In genomic region chr15:78847387-78847786, GRCh38 we compare ENCODE assay signal across 8 cellular contexts. TPM values are rescaled to one million over a fixed set of nuclear protein-coding genes. Genes with fewer than 3 reads are reported as not detected.
DNase-seq lines count a peak whose midpoint lies in the region; ATAC-seq and TF ChIP-seq lines count a peak whose summit lies in the region.
"Not testable (repeated sequence)": the region's sequence is repeated elsewhere in the genome, so short reads cannot be mapped to it uniquely, and the experiment has no call there.
"Had no signal": no experiment of that assay in that cellular context is flagged by ENCODE, and none has a peak within 500 bp of the region (broad histone marks: within the 10 kb centered on the region; RNA-seq: fewer than 3 reads in every experiment).

No MANE protein-coding gene starts in this region.

- H3K4me3 ChIP-seq in neuronal stem cell (ENCODE audit: low read length in 2 of 2), result not testable (repeated sequence)
- peak overlapping the region in 1 of 2 donors; percentile 13 for H3K4me3 ChIP-seq in testis

- not testable (repeated sequence) for H2BK15ac ChIP-seq in H9 (ENCODE audit: low read depth, low read length); neuronal stem cell (ENCODE audit: low read length)

- TF ChIP-seq CTCF in H9 (conservative IDR thresholded peaks at IDR 0.05); WTC11 (IDR thresholded peaks at IDR 0.05); glutamatergic neuron (IDR thresholded peaks at IDR 0.05; ENCODE audit: partially characterized antibody, unreplicated experiment); nephron progenitor cell (IDR thresholded peaks at IDR 0.05); testis (IDR thresholded peaks at IDR 0.05): not testable (repeated sequence)

- DNase-seq in H9; WTC11 (ENCODE audit: low spot score); glutamatergic neuron; nephron progenitor cell; neuronal stem cell (ENCODE audit: low spot score): not testable (repeated sequence)
- peak; percentile 64 for DNase-seq in testis

- H3K18ac ChIP-seq in H9 (ENCODE audit: insufficient read length, low read depth, low read length); neuronal stem cell (ENCODE audit: low read length): not testable (repeated sequence)

- H2BK120ac ChIP-seq in H9 (ENCODE audit: low read depth, low read length, poor library complexity, severe bottlenecking); neuronal stem cell (ENCODE audit: low read depth, low read length): not testable (repeated sequence)

- not testable (repeated sequence) for H3T11ph ChIP-seq in H9 (ENCODE audit: low read length)

- not testable (repeated sequence) for H3K4me1 ChIP-seq in H9 (ENCODE audit: insufficient read depth, low read length); testis
- peaks cover 8 to 11% of the 10 kb centered on the region in 2 donors for H3K4me1 ChIP-seq in neuronal stem cell (ENCODE audit: control insufficient read depth in 2 of 2, insufficient read depth in 1 of 2, low read depth in 1 of 2, low read length in 2 of 2)

- H3K4me3 Mint-ChIP-seq in H9, result peak overlapping the region in 1 of 2 experiments; percentile 16; a peak in 1 of 5 replicates
- not testable (repeated sequence) for H3K4me3 Mint-ChIP-seq in WTC11; glutamatergic neuron (ENCODE audit: unreplicated experiment); nephron progenitor cell

- not testable (repeated sequence) for H3K27ac ChIP-seq in H9 (ENCODE audit: insufficient read length, low read depth, low read length); neuronal stem cell (replicated peaks; ENCODE audit: low read length)
- peak overlapping the region in 1 of 2 donors; percentile 24 for H3K27ac ChIP-seq in testis

- not testable (repeated sequence) for H3K23me2 ChIP-seq in H9 (ENCODE audit: insufficient read length, low read depth, low read length, poor library complexity, severe bottlenecking)

- not testable (repeated sequence) for H3K9me3 ChIP-seq in H9 (ENCODE audit: control insufficient read depth, low read depth, low read length); neuronal stem cell (replicated peaks in 1 of 2; ENCODE audit: control insufficient read depth in 2 of 2, insufficient read depth in 1 of 2, low read depth in 1 of 2, low read length in 2 of 2); testis

- not testable (repeated sequence) for ATAC-seq in WTC11

- H2BK20ac ChIP-seq in H9 (ENCODE audit: low read depth, low read length, poor library complexity, severe bottlenecking), result not testable (repeated sequence)

- H3K27ac Mint-ChIP-seq in H9, result peak overlapping the region in 2 of 3 experiments; percentile 55 to 57; a peak in 2 of 7 replicates
- peak overlapping the region; percentile 57; the same call in 1 of the 2 replicates for H3K27ac Mint-ChIP-seq in WTC11
- H3K27ac Mint-ChIP-seq in glutamatergic neuron (ENCODE audit: unreplicated experiment), result peak overlapping the region; percentile 33
- H3K27ac Mint-ChIP-seq in nephron progenitor cell, result peak overlapping the region; percentile 80

- H3K4me2 ChIP-seq in H9 (ENCODE audit: insufficient read depth, insufficient read length, low read length); neuronal stem cell (ENCODE audit: insufficient read depth, low read length, poor library complexity, severe bottlenecking): not testable (repeated sequence)

- H4K5ac ChIP-seq in H9 (ENCODE audit: insufficient read length, low read depth, low read length), result not testable (repeated sequence)

- not testable (repeated sequence) for H3K79me2 ChIP-seq in H9 (ENCODE audit: insufficient read depth, low read length)

- not testable (repeated sequence) for H3K14ac ChIP-seq in H9 (ENCODE audit: insufficient read depth, low read length); neuronal stem cell (ENCODE audit: low read length)

- WGBS in H9 (ENCODE audit: extremely low coverage, insufficient read length, low lambda C conversion rate), result no CpG with 5 or more reads among the region's 9 CpGs
- WGBS in neuronal stem cell (ENCODE audit: extremely low coverage in 2 of 2, insufficient read length in 2 of 2, insufficient replicate concordance in 1 of 2), 2 donors, result no CpG with 5 or more reads among the region's 9 CpGs
- 20 to 48% methylated on average over 9 of the region's 9 CpGs for WGBS in testis, 2 donors

- H2BK12ac ChIP-seq in H9 (ENCODE audit: insufficient read length, low read depth, low read length); neuronal stem cell (ENCODE audit: low read length): not testable (repeated sequence)

- not testable (repeated sequence) for H2BK5ac ChIP-seq in H9 (ENCODE audit: insufficient read length, low read length); neuronal stem cell (ENCODE audit: low read length)

- not testable (repeated sequence) for H3K9me3 Mint-ChIP-seq in H9; glutamatergic neuron (ENCODE audit: unreplicated experiment); nephron progenitor cell
- H3K9me3 Mint-ChIP-seq in WTC11, result peaks cover 14% of the 10 kb centered on the region

- intact Hi-C loops in testis (cut with DNase I; ENCODE audit: low total_unique reads), result not testable (repeated sequence)

- H3K23ac ChIP-seq in H9 (ENCODE audit: insufficient read length, low read depth, low read length); neuronal stem cell (ENCODE audit: low read depth, low read length, poor library complexity): not testable (repeated sequence)

- H3K79me1 ChIP-seq in H9 (ENCODE audit: insufficient read depth, low read depth, low read length, poor library complexity, severe bottlenecking); neuronal stem cell (ENCODE audit: low read depth, low read length): not testable (repeated sequence)

- H3K36me3 ChIP-seq in neuronal stem cell (replicated peaks in 1 of 2; ENCODE audit: control insufficient read depth in 2 of 2, insufficient read depth in 2 of 2, low read length in 2 of 2); testis (ENCODE audit: low read depth, missing control alignments): not testable (repeated sequence)

- not testable (repeated sequence) for H4K8ac ChIP-seq in H9 (replicated peaks; ENCODE audit: insufficient read length, low read depth, low read length); neuronal stem cell (ENCODE audit: low read depth, low read length)

- H2AK5ac ChIP-seq in H9 (ENCODE audit: insufficient read length, low read length); neuronal stem cell (ENCODE audit: low read depth, low read length): not testable (repeated sequence)

- CTCF ChIA-PET in WTC11 (lab: Charles Lee), result interaction anchor here (3.4 kb wide), 1 partner anchor 36 kb away, joined by 16 read pairs; the partner anchor contains the start of gene ADAMTS7

- POLR2A ChIA-PET in WTC11 (lab: Charles Lee), result not testable (repeated sequence)

- H4K91ac ChIP-seq in H9 (ENCODE audit: insufficient read length, low read depth, low read length); neuronal stem cell (ENCODE audit: low read depth, low read length, poor library complexity): not testable (repeated sequence)

- H3K56ac ChIP-seq in H9 (ENCODE audit: insufficient read length, low read depth, low read length), result not testable (repeated sequence)

- H3K36me3 Mint-ChIP-seq in H9 (ENCODE audit: insufficient read depth in 1 of 3, low read depth in 3 of 3); WTC11; glutamatergic neuron (ENCODE audit: unreplicated experiment); nephron progenitor cell (ENCODE audit: low read depth): not testable (repeated sequence)

- not testable (repeated sequence) for H3K27me3 ChIP-seq in H9 (ENCODE audit: insufficient read depth, low read length); neuronal stem cell (ENCODE audit: control insufficient read depth in 3 of 3, insufficient read depth in 3 of 3, low read depth in 1 of 3, low read length in 3 of 3); testis

- H3K9ac ChIP-seq in H9 (ENCODE audit: extremely low read depth, insufficient read length, low read length); neuronal stem cell (ENCODE audit: low read depth, low read length, poor library complexity): not testable (repeated sequence)

- not testable (repeated sequence) for H3K27me3 Mint-ChIP-seq in H9 (ENCODE audit: low read depth); WTC11 (ENCODE audit: low read depth); glutamatergic neuron (ENCODE audit: unreplicated experiment); nephron progenitor cell (ENCODE audit: low read depth, poor library complexity)

- H3K4me1 Mint-ChIP-seq in H9 (peaks cover 15 to 25% of the 10 kb centered on the region in 2 experiments), WTC11 (peaks cover 16% of the 10 kb centered on the region), nephron progenitor cell (peaks cover 18% of the 10 kb centered on the region)
- not testable (repeated sequence) for H3K4me1 Mint-ChIP-seq in glutamatergic neuron (ENCODE audit: low read depth, unreplicated experiment)

- not testable (repeated sequence) for H2AFZ ChIP-seq in H9 (ENCODE audit: low read length)
- H2AFZ ChIP-seq in neuronal stem cell (ENCODE audit: low read length), result peak overlapping the region; percentile 1

- not testable (repeated sequence) for H3K4ac ChIP-seq in H9 (ENCODE audit: low read depth, low read length); neuronal stem cell (ENCODE audit: low read length)

- not testable (repeated sequence) for H4K20me1 ChIP-seq in H9 (ENCODE audit: control insufficient read depth, insufficient read depth, insufficient read length)

- TF ChIP-seq POLR2A in testis (IDR thresholded peaks at IDR 0.05), result not testable (repeated sequence)

RNA-seq across cellular contexts. Expression of gene MORF4L1, which starts 25.3 kb away (rescaled TPM):
- total RNA-seq in H9 (2021), result 544 and 553 TPM in 2 replicates
- 487 to 511 TPM (median 503 TPM) in 3 replicates for total RNA-seq in WTC11 (2021)
- total RNA-seq in glutamatergic neuron (ENCODE audit: unreplicated experiment), result 379 TPM
- 744 TPM for polyA plus RNA-seq in neuronal stem cell (2013, experiment 1 of 2)
- 748 TPM for polyA plus RNA-seq in neuronal stem cell (2013, experiment 2 of 2)
- total RNA-seq in testis, result 100 to 1,000 TPM; 413 to 414 TPM
- polyA plus RNA-seq in testis (ENCODE audit: insufficient read depth, low read depth, low replicate concordance), result 1,132 TPM

RNA-seq across cellular contexts. Expression of gene ADAMTS7, which starts 36.1 kb away (rescaled TPM):
- total RNA-seq in H9 (2021) (23.1 and 25.0 TPM in 2 replicates), WTC11 (2021) (66.5 to 70.3 TPM (median 67.1 TPM) in 3 replicates), glutamatergic neuron (ENCODE audit: unreplicated experiment) (181 TPM), testis (10 to 100 TPM; 11.6 to 11.9 TPM)
- polyA plus RNA-seq in neuronal stem cell (2013, experiment 1 of 2), result 36.9 TPM
- 37.0 TPM for polyA plus RNA-seq in neuronal stem cell (2013, experiment 2 of 2)
- 5.7 TPM for polyA plus RNA-seq in testis (ENCODE audit: insufficient read depth, low read depth, low replicate concordance)
- polyA plus RNA-seq: CD14-positive monocyte; CD8-positive, alpha-beta memory T cell had no signal
